Comparison of ENCODE assay signal across 20 cellular contexts in genomic region chr22:48729499-48730171, GRCh38.
A peak's percentile ranks its signal among the peaks of the same experiment; 100 is the strongest.
DNase-seq lines count a peak whose midpoint lies in the region; ATAC-seq, FAIRE-seq and TF ChIP-seq lines count a peak whose summit lies in the region.
"Had no signal": no experiment of that assay in that cellular context is flagged by ENCODE, and none has a peak within 500 bp of the region (broad histone marks: within the 10 kb centered on the region; RNA-seq: fewer than 3 reads in every experiment).

No MANE protein-coding gene starts in this region.

- H3K27ac ChIP-seq in heart right ventricle (no peak overlapping the region), right cardiac atrium (ENCODE audit: low read length) (no peak overlapping the region), spleen (no peak overlapping the region)
- H3K27ac ChIP-seq: GM23248 had no signal

- ATAC-seq in Right ventricle myocardium inferior = no peak
- ATAC-seq in heart right ventricle = no peak
- no peak for ATAC-seq in right cardiac atrium
- ATAC-seq in T-helper 17 cell = no peak
- ATAC-seq in HG03095 (IDR thresholded peaks at IDR 0.05; ENCODE audit: unreplicated experiment) = no peak
- ATAC-seq in HG03565 (IDR thresholded peaks at IDR 0.05; ENCODE audit: unreplicated experiment) = no peak
- ATAC-seq: HCT116 had no signal

- peak; percentile 79 for FAIRE-seq in TTC549 (lab: Jason Lieb, UNC)
- FAIRE-seq: D721Med, GM12891, H54 had no signal

- H3K27me3 Mint-ChIP-seq in T-helper 17 cell = peaks cover 16% of the 10 kb centered on the region
- H3K27me3 Mint-ChIP-seq: B cell had no signal

- no peak for TF ChIP-seq POLR2A in spleen (IDR thresholded peaks at IDR 0.05)

- H3K27me3 ChIP-seq in heart right ventricle (peaks cover 0 to 13% (median 0%) of the 10 kb centered on the region in 7 donors), right cardiac atrium (ENCODE audit: control insufficient read depth, insufficient read depth) (no peaks in the 10 kb centered on the region), spleen (replicated peaks in 1 of 7) (peaks cover 0 to 8% (median 0%) of the 10 kb centered on the region in 7 donors)

- H3K27ac Mint-ChIP-seq in T-helper 17 cell = no peak overlapping the region
- H3K27ac Mint-ChIP-seq: B cell; CD4-positive, alpha-beta memory T cell had no signal

- H3K36me3 ChIP-seq in heart right ventricle (no peaks in the 10 kb centered on the region), spleen (no peaks in the 10 kb centered on the region)

- H3K9me3 ChIP-seq in heart right ventricle = peaks cover 0 to 34% (median 10%) of the 10 kb centered on the region in 11 donors
- peaks cover 2% of the 10 kb centered on the region for H3K9me3 ChIP-seq in right cardiac atrium (ENCODE audit: control insufficient read depth, low read length)
- peaks cover 4 to 25% (median 18%) of the 10 kb centered on the region in 8 donors for H3K9me3 ChIP-seq in spleen
- peaks cover 2% of the 10 kb centered on the region for H3K9me3 ChIP-seq in T-helper 17 cell (ENCODE audit: control insufficient read depth, low read length, poor library complexity, severe bottlenecking)

- DNase-seq in Right ventricle myocardium inferior (ENCODE audit: missing footprints) (peak; percentile 55), heart right ventricle (no peak), right cardiac atrium (peak in 2 of 3 donors; percentile 9 to 26), spleen (peak; percentile 28), T-helper 17 cell (no peak)
- DNase-seq: C1 segment of cervical spinal cord; CD4-positive, alpha-beta memory T cell; COR-L47; DMS153; DMS79 treated with DMSO at 0.1 percent for 48 hours; EL; GM23248 had no signal

- H3K36me3 Mint-ChIP-seq in T-helper 17 cell (ENCODE audit: low read depth) = no peaks in the 10 kb centered on the region
- H3K36me3 Mint-ChIP-seq: CD4-positive, alpha-beta memory T cell had no signal

- H3K4me3 Mint-ChIP-seq in T-helper 17 cell = no peak overlapping the region
- H3K4me3 Mint-ChIP-seq: B cell; CD4-positive, alpha-beta memory T cell had no signal

- no peaks in the 10 kb centered on the region for H3K4me1 Mint-ChIP-seq in T-helper 17 cell
- H3K4me1 Mint-ChIP-seq: B cell; CD4-positive, alpha-beta memory T cell had no signal

- H3K4me1 ChIP-seq in heart right ventricle (no peaks in the 10 kb centered on the region), right cardiac atrium (ENCODE audit: control insufficient read depth, insufficient read depth, low read length) (no peaks in the 10 kb centered on the region), spleen (no peaks in the 10 kb centered on the region)

- intact Hi-C loops in Right ventricle myocardium inferior (cut with DNase I) = no loop called here
- intact Hi-C loops in heart right ventricle (cut with DNase I) = no loop called here
- intact Hi-C loops in right cardiac atrium (cut with DNase I) = no loop called here
- intact Hi-C loops in spleen (cut with DNase I; ENCODE audit: low total_unique reads) = no loop called here

- H3K4me3 ChIP-seq in heart right ventricle (no peak overlapping the region), right cardiac atrium (ENCODE audit: low read length) (no peak overlapping the region), spleen (no peak overlapping the region)
- H3K4me3 ChIP-seq: GM23248 had no signal

- TF ChIP-seq CTCF in heart right ventricle (IDR thresholded peaks at IDR 0.05) (no peak), spleen (IDR thresholded peaks at IDR 0.05 in 8 of 11, conservative IDR thresholded peaks at IDR 0.05 in 3 of 11) (no peak)

- 88 to 90% methylated on average over 9 of the region's 9 CpGs for WGBS in heart right ventricle, 2 donors
- 93% methylated on average over 9 of the region's 9 CpGs for WGBS in right cardiac atrium
- WGBS in spleen, 5 donors = 85 to 93% (median 91%) methylated on average over 9 of the region's 9 CpGs

Comparison
In these comparisons a context has a peak if more than half of its experiments do, and no peak if none do; other contexts are left out.
1. DNase-seq: peak in Right ventricle myocardium inferior (single experiment), right cardiac atrium (2 of 3) and spleen (single experiment); none in heart right ventricle (0 of 2) and T-helper 17 cell (0 of 3).